8 cellular contexts compared by ENCODE assay signal in the genomic region with DNA sequence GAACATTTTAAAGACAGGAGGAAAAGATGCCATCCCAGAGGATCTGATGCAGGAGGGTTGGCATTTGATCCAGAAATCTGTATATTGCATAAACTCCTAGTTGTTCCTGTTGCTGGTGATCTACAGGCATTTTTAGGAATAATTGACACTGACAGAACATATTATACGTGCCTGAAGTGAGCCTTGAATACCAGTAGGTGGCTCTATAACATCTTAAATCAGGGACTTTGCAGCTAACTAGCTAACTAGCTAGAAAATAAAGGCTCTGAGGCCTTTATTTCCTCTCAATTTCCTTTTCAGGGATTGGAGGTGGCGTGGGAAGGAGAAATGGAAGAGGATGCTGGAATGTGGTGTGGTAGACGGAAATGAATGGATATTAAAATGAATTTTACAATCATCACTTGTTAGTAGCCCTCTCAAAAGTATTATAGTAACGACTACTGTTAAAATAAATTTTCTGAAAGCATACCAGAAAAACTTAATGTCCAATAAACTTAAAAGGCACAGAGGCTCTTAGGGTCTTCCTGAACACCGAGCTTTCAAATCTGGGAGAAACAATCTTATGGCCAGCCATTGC. TPM values are rescaled to one million over a fixed set of nuclear protein-coding genes. Genes with fewer than 3 reads are reported as not detected.
DNase-seq lines count a peak whose midpoint lies in the region; ATAC-seq, FAIRE-seq and TF ChIP-seq lines count a peak whose summit lies in the region.

No MANE protein-coding gene starts in this region.

- H3K27ac ChIP-seq in ACC112 (ENCODE audit: low read depth, low read length): peak overlapping the region; percentile 62

- peaks cover 19% of the 10 kb centered on the region for H3K27me3 Mint-ChIP-seq in WTC11 (ENCODE audit: low read depth)

- TF ChIP-seq CTCF in GM12865 (IDR thresholded peaks at IDR 0.05; ENCODE audit: insufficient read depth, low read depth, low read length, missing control alignments) (peak; percentile 62), WTC11 (IDR thresholded peaks at IDR 0.05) (peak; percentile 47)

- no peak overlapping the region for H3K4me3 Mint-ChIP-seq in WTC11

- no peaks in the 10 kb centered on the region for H3K79me2 ChIP-seq in ACC112 (ENCODE audit: control insufficient read depth, insufficient read depth, low read length, unreplicated experiment)

- H3K36me3 ChIP-seq in ACC112 (ENCODE audit: insufficient read depth, low read length): no peaks in the 10 kb centered on the region

- H3K27me3 ChIP-seq in ACC112 (ENCODE audit: insufficient read depth, low read length): no peaks in the 10 kb centered on the region

- peaks cover 4% of the 10 kb centered on the region for H3K36me3 Mint-ChIP-seq in WTC11

- POLR2A ChIA-PET in WTC11 (lab: Charles Lee): no interaction called here

- H3K9me3 Mint-ChIP-seq in WTC11: peaks cover 5% of the 10 kb centered on the region

- H3K4me1 Mint-ChIP-seq in WTC11: peaks cover 9% of the 10 kb centered on the region

- peak; percentile 54 for DNase-seq in GM12865 (ENCODE audit: low read depth)
- peak; percentile 55 for DNase-seq in NCI-H2171 (lab: John Stamatoyannopoulos, UW)
- DNase-seq in WTC11 (ENCODE audit: low spot score): no peak
- peak; percentile 30 to 39 for DNase-seq in frontal cortex (ENCODE audit: low spot score in 2 of 2)
- peak; percentile 74 for DNase-seq in pons (ENCODE audit: low spot score)
- no peak for DNase-seq in mesenteric fat pad (ENCODE audit: low spot score)

- FAIRE-seq in frontal cortex (lab: Jason Lieb, UNC): no peak

- no peak overlapping the region for H3K4me3 ChIP-seq in ACC112 (ENCODE audit: low read depth, low read length)
- no peak overlapping the region for H3K4me3 ChIP-seq in GM12865 (ENCODE audit: low read depth, low read length)

- peak overlapping the region; percentile 61 for H2AFZ ChIP-seq in ACC112 (ENCODE audit: low read length, unreplicated experiment)

- H3K27ac Mint-ChIP-seq in WTC11: no peak overlapping the region

- H3K4me1 ChIP-seq in ACC112 (ENCODE audit: control insufficient read depth, insufficient read depth, low read length, unreplicated experiment): peaks cover 49% of the 10 kb centered on the region

- ATAC-seq in HG03066 (IDR thresholded peaks at IDR 0.05; ENCODE audit: low read depth, unreplicated experiment) (peak; percentile 42), WTC11 (peak; percentile 90)

- CTCF ChIA-PET in WTC11 (lab: Charles Lee): interaction anchor here (0.6 to 2.2 kb wide), 26 partner anchors 12 to 465 kb away, joined by 3 to 41 read pairs (median 4); partner anchors contain the start of genes ABHD10 and TAGLN3

TF ChIP-seq in WTC11, 78 proteins besides CTCF, POLR2A, EP300 and RAD21:
- TF ChIP-seq PREB (CRISPR knock-in tag; IDR thresholded peaks at IDR 0.05; ENCODE audit: borderline replicate concordance) (no peak), ZMAT4 (CRISPR knock-in tag; IDR thresholded peaks at IDR 0.05) (no peak)

RNA-seq across cellular contexts. Expression of gene PLCXD2, which starts 5.5 kb away (rescaled TPM):
- total RNA-seq in WTC11 (2021) (1.8 to 2.4 TPM (median 2.3 TPM) in 3 replicates), frontal cortex (65.6 TPM), mesenteric fat pad (0.64 TPM)

Comparison
In these comparisons a context has a peak if more than half of its experiments do, and no peak if none do; other contexts are left out.
1. DNase-seq: peak in GM12865 (single experiment), NCI-H2171 (single experiment), frontal cortex (2 of 2) and pons (single experiment); none in WTC11 (single experiment) and mesenteric fat pad (single experiment).
2. RNA of gene PLCXD2, which starts 5.5 kb away (total RNA-seq): 65.6 TPM in frontal cortex (single experiment); 1.8 to 2.4 TPM in WTC11 and 0.64 TPM in mesenteric fat pad (single experiment); every median in the first group is over 10 times any median in the second.